Comparison of ENCODE assay signal across 14 cellular contexts in the genomic region with DNA sequence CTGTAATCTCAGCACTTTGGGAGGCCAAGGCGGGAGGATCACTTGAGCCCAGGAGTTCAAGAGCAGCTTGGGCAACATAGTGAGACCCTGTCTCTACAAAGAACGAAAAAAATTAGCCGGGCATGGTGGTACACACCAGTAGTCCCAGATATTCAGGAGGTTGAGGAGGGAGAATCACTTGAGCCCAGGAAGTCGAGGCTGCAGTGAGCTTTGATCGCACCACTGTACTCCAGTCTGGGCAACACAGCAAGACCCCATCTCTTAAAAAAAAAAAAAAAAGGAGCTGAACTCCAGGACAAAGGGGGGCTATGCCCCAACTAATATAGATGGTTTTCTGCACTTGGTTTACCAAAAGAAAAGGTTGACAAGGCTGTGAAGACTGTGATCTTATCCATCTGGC.
A peak's percentile ranks its signal among the peaks of the same experiment; 100 is the strongest.
DNase-seq lines count a peak whose midpoint lies in the region; ATAC-seq and TF ChIP-seq lines count a peak whose summit lies in the region.
"Had no signal": no experiment of that assay in that cellular context is flagged by ENCODE, and none has a peak within 500 bp of the region (broad histone marks: within the 10 kb centered on the region; RNA-seq: fewer than 3 reads in every experiment).

No MANE protein-coding gene starts in this region.

- no peaks in the 10 kb centered on the region for H3K9me3 Mint-ChIP-seq in activated CD4-positive, alpha-beta T cell treated with anti-CD3 and anti-CD28 coated beads, Interleukin-2, amount 10 ng/mL, durations not matched to agents 24 days and 14 days
- H3K9me3 Mint-ChIP-seq in CD8-positive, alpha-beta memory T cell = no peaks in the 10 kb centered on the region
- H3K9me3 Mint-ChIP-seq in activated CD8-positive, alpha-beta T cell treated with anti-CD3 and anti-CD28 coated beads, Interleukin-2, amount 10 ng/mL, durations not matched to agents 7 days and 5 days (ENCODE audit: insufficient read depth) = no peaks in the 10 kb centered on the region
- H3K9me3 Mint-ChIP-seq: stimulated activated naive CD8-positive, alpha-beta T cell treated with anti-CD3 and anti-CD28 coated beads, Interleukin-15, amount 100 ng/mL, for 72 hours had no signal

- no peak overlapping the region for H3K27ac ChIP-seq in CD8-positive, alpha-beta memory T cell (ENCODE audit: low read depth, low read length)
- peak overlapping the region; percentile 77 for H3K27ac ChIP-seq in psoas muscle
- H3K27ac ChIP-seq: parathyroid adenoma, WERI-Rb-1 had no signal

- no peaks in the 10 kb centered on the region for H3K9me3 ChIP-seq in CD8-positive, alpha-beta memory T cell (ENCODE audit: low read length)
- no peaks in the 10 kb centered on the region for H3K9me3 ChIP-seq in psoas muscle

- peak overlapping the region; percentile 51 for H3K4me3 ChIP-seq in CD8-positive, alpha-beta memory T cell (ENCODE audit: low read length)
- no peak overlapping the region for H3K4me3 ChIP-seq in psoas muscle

- H3K4me1 ChIP-seq in CD8-positive, alpha-beta memory T cell (ENCODE audit: insufficient read depth, low read length) = peaks cover 61% of the 10 kb centered on the region
- H3K4me1 ChIP-seq in psoas muscle = peaks cover 83% of the 10 kb centered on the region

- CTCF ChIA-PET in CD8-positive, alpha-beta memory T cell (lab: Charles Lee) = interaction anchor here (0.9 to 10.8 kb wide), 5 partner anchors 17 to 372 kb away, joined by 3 to 116 read pairs (median 4); no protein-coding TSS in a partner anchor
- CTCF ChIA-PET in activated CD8-positive, alpha-beta T cell treated with anti-CD3 and anti-CD28 coated beads, Interleukin-2, amount 10 ng/mL, durations not matched to agents 7 days and 5 days (lab: Charles Lee) = interaction anchor here (0.8 to 6.9 kb wide), 5 partner anchors 8 to 371 kb away, joined by 3 to 91 read pairs (median 5); no protein-coding TSS in a partner anchor

- peak overlapping the region; percentile 10 for H3K27ac Mint-ChIP-seq in activated CD4-positive, alpha-beta T cell treated with anti-CD3 and anti-CD28 coated beads, Interleukin-2, amount 10 ng/mL, durations not matched to agents 24 days and 14 days
- peak overlapping the region; percentile 80 to 100 (median 96) for H3K27ac Mint-ChIP-seq in CD8-positive, alpha-beta memory T cell
- H3K27ac Mint-ChIP-seq in activated CD8-positive, alpha-beta T cell treated with anti-CD3 and anti-CD28 coated beads, Interleukin-2, amount 10 ng/mL, durations not matched to agents 7 days and 5 days = peak overlapping the region; percentile 93

- H3K36me3 ChIP-seq in CD8-positive, alpha-beta memory T cell (ENCODE audit: insufficient read depth, low read length) = no peaks in the 10 kb centered on the region
- H3K36me3 ChIP-seq in psoas muscle (ENCODE audit: insufficient read depth in 1 of 2, low read depth in 1 of 2) = peaks cover 0 to 8% of the 10 kb centered on the region in 2 donors
- H3K36me3 ChIP-seq: WERI-Rb-1 had no signal

- intact Hi-C loops in activated CD4-positive, alpha-beta T cell treated with anti-CD3 and anti-CD28 coated beads, Interleukin-2, amount 10 ng/mL, durations not matched to agents 24 days and 14 days (cut with micrococcal nuclease) = loop anchor here (5.0 kb wide), 1 partner anchor 486 kb away; a partner anchor contains a TSS
- intact Hi-C loops in psoas muscle (cut with DNase I) = loop anchor here in 1 of 2 donors (5.0 kb wide), 1 partner anchor 131 kb away; no protein-coding TSS in a partner anchor

- H3K4me1 Mint-ChIP-seq in activated CD4-positive, alpha-beta T cell treated with anti-CD3 and anti-CD28 coated beads, Interleukin-2, amount 10 ng/mL, durations not matched to agents 24 days and 14 days = peaks cover 59% of the 10 kb centered on the region
- peaks cover 58 to 86% (median 84%) of the 10 kb centered on the region in 3 donors for H3K4me1 Mint-ChIP-seq in CD8-positive, alpha-beta memory T cell
- peaks cover 64% of the 10 kb centered on the region for H3K4me1 Mint-ChIP-seq in activated CD8-positive, alpha-beta T cell treated with anti-CD3 and anti-CD28 coated beads, Interleukin-2, amount 10 ng/mL, durations not matched to agents 7 days and 5 days (ENCODE audit: low read depth)

- H3K36me3 Mint-ChIP-seq in activated CD4-positive, alpha-beta T cell treated with anti-CD3 and anti-CD28 coated beads, Interleukin-2, amount 10 ng/mL, durations not matched to agents 24 days and 14 days (ENCODE audit: low read depth) = no peaks in the 10 kb centered on the region
- H3K36me3 Mint-ChIP-seq in CD8-positive, alpha-beta memory T cell = peaks cover 0 to 2% (median 0%) of the 10 kb centered on the region in 3 donors
- H3K36me3 Mint-ChIP-seq in activated CD8-positive, alpha-beta T cell treated with anti-CD3 and anti-CD28 coated beads, Interleukin-2, amount 10 ng/mL, durations not matched to agents 7 days and 5 days (ENCODE audit: low read depth) = peaks cover 4% of the 10 kb centered on the region

- 97 to 100% (median 100%) methylated on average over 5 of the region's 5 CpGs for WGBS in psoas muscle, 3 donors

- H3K27me3 Mint-ChIP-seq in activated CD4-positive, alpha-beta T cell treated with anti-CD3 and anti-CD28 coated beads, Interleukin-2, amount 10 ng/mL, durations not matched to agents 24 days and 14 days = no peaks in the 10 kb centered on the region
- H3K27me3 Mint-ChIP-seq in CD8-positive, alpha-beta memory T cell = peaks cover 0 to 3% of the 10 kb centered on the region in 2 donors
- H3K27me3 Mint-ChIP-seq in activated CD8-positive, alpha-beta T cell treated with anti-CD3 and anti-CD28 coated beads, Interleukin-2, amount 10 ng/mL, durations not matched to agents 7 days and 5 days (ENCODE audit: low read depth) = no peaks in the 10 kb centered on the region
- H3K27me3 Mint-ChIP-seq: stimulated activated naive CD8-positive, alpha-beta T cell treated with anti-CD3 and anti-CD28 coated beads, Interleukin-15, amount 100 ng/mL, for 72 hours had no signal

- TF ChIP-seq CTCF in psoas muscle (IDR thresholded peaks at IDR 0.05) = no peak

- DNase-seq in activated CD4-positive, alpha-beta T cell treated with anti-CD3 and anti-CD28 coated beads, Interleukin-2, amount 10 ng/mL, durations not matched to agents 24 days and 14 days = no peak
- DNase-seq in activated CD4-positive, alpha-beta T cell treated with anti-CD3 and anti-CD28 coated beads, Interleukin-2, amount 50 U/mL, for 4 hours = no peak
- no peak for DNase-seq in CD8-positive, alpha-beta memory T cell
- no peak for DNase-seq in activated CD8-positive, alpha-beta T cell treated with anti-CD3 and anti-CD28 coated beads, Interleukin-2, amount 10 ng/mL, durations not matched to agents 7 days and 5 days
- no peak for DNase-seq in psoas muscle
- no peak for DNase-seq in HK-2 (ENCODE audit: unreplicated experiment)
- DNase-seq: erythroblast, kidney glomerular epithelial cell, NCI-H1694 treated with DMSO at 0.1 percent for 48 hours, WERI-Rb-1 had no signal

- no peak for ATAC-seq in activated CD8-positive, alpha-beta T cell treated with anti-CD3 and anti-CD28 coated beads, Interleukin-2, amount 10 ng/mL, durations not matched to agents 7 days and 5 days
- ATAC-seq in psoas muscle = no peak
- ATAC-seq in HG03159 (IDR thresholded peaks at IDR 0.05; ENCODE audit: unreplicated experiment) = no peak
- ATAC-seq in GM18868 (IDR thresholded peaks at IDR 0.05; ENCODE audit: unreplicated experiment) = no peak

- H3K4me3 Mint-ChIP-seq in activated CD4-positive, alpha-beta T cell treated with anti-CD3 and anti-CD28 coated beads, Interleukin-2, amount 10 ng/mL, durations not matched to agents 24 days and 14 days = peak overlapping the region; percentile 72
- peak overlapping the region; percentile 68 to 92 (median 86) for H3K4me3 Mint-ChIP-seq in CD8-positive, alpha-beta memory T cell
- H3K4me3 Mint-ChIP-seq in activated CD8-positive, alpha-beta T cell treated with anti-CD3 and anti-CD28 coated beads, Interleukin-2, amount 10 ng/mL, durations not matched to agents 7 days and 5 days = peak overlapping the region; percentile 67

- POLR2A ChIA-PET in CD8-positive, alpha-beta memory T cell (lab: Charles Lee) = no interaction called here
- POLR2A ChIA-PET in activated CD8-positive, alpha-beta T cell treated with anti-CD3 and anti-CD28 coated beads, Interleukin-2, amount 10 ng/mL, durations not matched to agents 7 days and 5 days (lab: Charles Lee) = no interaction called here

- no peaks in the 10 kb centered on the region for H3K27me3 ChIP-seq in CD8-positive, alpha-beta memory T cell (ENCODE audit: insufficient read depth, low read length, poor library complexity, severe bottlenecking)
- H3K27me3 ChIP-seq in psoas muscle (ENCODE audit: insufficient read depth in 3 of 3, low read length in 2 of 3) = no peaks in the 10 kb centered on the region

Comparison
In these comparisons a context has a peak if more than half of its experiments do, and no peak if none do; other contexts are left out.
1. H3K27ac Mint-ChIP-seq: peak in every context shown above with its lines; median percentile 96 in CD8-positive, alpha-beta memory T cell; 93 in activated CD8-positive, alpha-beta T cell treated with anti-CD3 and anti-CD28 coated beads, Interleukin-2, amount 10 ng/mL, durations not matched to agents 7 days and 5 days; 10 in activated CD4-positive, alpha-beta T cell treated with anti-CD3 and anti-CD28 coated beads, Interleukin-2, amount 10 ng/mL, durations not matched to agents 24 days and 14 days.